ENCODE assay signal across 11 cellular contexts in genomic region chr5:54743581-54743980, GRCh38.
A peak's percentile ranks its signal among the peaks of the same experiment; 100 is the strongest.
DNase-seq lines count a peak whose midpoint lies in the region; ATAC-seq and TF ChIP-seq lines count a peak whose summit lies in the region.
"Had no signal": no experiment of that assay in that cellular context is flagged by ENCODE, and none has a peak within 500 bp of the region (broad histone marks: within the 10 kb centered on the region; RNA-seq: fewer than 3 reads in every experiment).

No MANE protein-coding gene starts in this region.

- DNase-seq in A673 (ENCODE audit: low spot score): no peak
- DNase-seq in chondrocyte (ENCODE audit: low spot score): no peak
- peak; percentile 31 for DNase-seq in neural progenitor cell (ENCODE audit: low spot score)
- DNase-seq in MG63: no peak
- DNase-seq in RWPE1 (ENCODE audit: low spot score): no peak
- DNase-seq: NCI-H345, occipital lobe had no signal

- peak overlapping the region; percentile 92 for H3K27ac Mint-ChIP-seq in chondrocyte (ENCODE audit: unreplicated experiment)
- H3K27ac Mint-ChIP-seq in neural progenitor cell: no peak overlapping the region

- H3K36me3 Mint-ChIP-seq in chondrocyte (ENCODE audit: low read depth) (no peaks in the 10 kb centered on the region), neural progenitor cell (no peaks in the 10 kb centered on the region)

- H3K9ac ChIP-seq in HUES6 (ENCODE audit: low read length) (no peak overlapping the region), neural progenitor cell (no peak overlapping the region)

- H3K79me2 ChIP-seq in neural progenitor cell (ENCODE audit: low read depth): no peaks in the 10 kb centered on the region

- H3K4me2 ChIP-seq in neural progenitor cell: peak overlapping the region; percentile 19

- H2AFZ ChIP-seq in neural progenitor cell (replicated peaks): peak overlapping the region; percentile 66

- H3K36me3 ChIP-seq in A673 (ENCODE audit: insufficient read depth, low read length, poor library complexity, severe bottlenecking): no peaks in the 10 kb centered on the region
- H3K36me3 ChIP-seq in HUES6 (ENCODE audit: control insufficient read depth, insufficient read depth, low read length): no peaks in the 10 kb centered on the region
- no peaks in the 10 kb centered on the region for H3K36me3 ChIP-seq in neural progenitor cell
- no peaks in the 10 kb centered on the region for H3K36me3 ChIP-seq in MG63

- no TSS peak for BruUV-seq in A673 (replicated peaks; lab: Mats Ljungman, UMichigan)

- H3K27me3 Mint-ChIP-seq in chondrocyte (ENCODE audit: low read depth): no peaks in the 10 kb centered on the region
- peaks cover 5% of the 10 kb centered on the region for H3K27me3 Mint-ChIP-seq in neural progenitor cell (ENCODE audit: insufficient read depth, low read depth)

- H3K4me1 ChIP-seq in A673 (ENCODE audit: insufficient read depth, low read length, poor library complexity, severe bottlenecking) (peaks cover 25% of the 10 kb centered on the region), HUES6 (ENCODE audit: control insufficient read depth, insufficient read depth, low read length) (peaks cover 31% of the 10 kb centered on the region), neural progenitor cell (peaks cover 19% of the 10 kb centered on the region)

- H3K27ac ChIP-seq in A673 (ENCODE audit: low read depth, low read length, poor library complexity, severe bottlenecking) (peak overlapping the region; percentile 75), HUES6 (ENCODE audit: low read depth, low read length) (peak overlapping the region; percentile 51; the same call in 1 of the 2 replicates), neural progenitor cell (peak overlapping the region; percentile 76), RWPE1 (no peak overlapping the region)

- intact Hi-C loops in A673 (cut with micrococcal nuclease; ENCODE audit: unreplicated experiment): no loop called here

- POLR2A ChIA-PET in A673 (lab: Charles Lee; ENCODE audit: low non-redundant PET): no interaction called here
- POLR2A ChIA-PET in RWPE1 (lab: Yijun Ruan, JAX; ENCODE audit: low non-redundant PET): no interaction called here

- CTCF ChIA-PET in A673 (lab: Charles Lee): no interaction called here
- CTCF ChIA-PET in RWPE1 (lab: Yijun Ruan, JAX): interaction anchor here (4.2 kb wide), 1 partner anchor 226 kb away, joined by 31 read pairs; the partner anchor contains the start of gene SNX18

- no peak for TF ChIP-seq CTCF in A673 (conservative IDR thresholded peaks at IDR 0.05; ENCODE audit: low read depth, low read length)
- no peak for TF ChIP-seq CTCF in chondrocyte (IDR thresholded peaks at IDR 0.05)
- TF ChIP-seq CTCF in neural progenitor cell (IDR thresholded peaks at IDR 0.05): no peak
- TF ChIP-seq CTCF in RWPE1 (conservative IDR thresholded peaks at IDR 0.05; ENCODE audit: low read depth): no peak

- peaks cover 4% of the 10 kb centered on the region for H3F3A ChIP-seq in neural progenitor cell (ENCODE audit: low read depth)

- no peak for ATAC-seq in HG03159 (IDR thresholded peaks at IDR 0.05; ENCODE audit: unreplicated experiment)
- no peak for ATAC-seq in GM21423 (IDR thresholded peaks at IDR 0.05; ENCODE audit: unreplicated experiment)

- H3K27me3 ChIP-seq in A673 (replicated peaks; ENCODE audit: insufficient read depth, low read depth, low read length, poor library complexity): no peaks in the 10 kb centered on the region
- no peaks in the 10 kb centered on the region for H3K27me3 ChIP-seq in HUES6 (ENCODE audit: control insufficient read depth, insufficient read depth, low read length)
- H3K27me3 ChIP-seq in neural progenitor cell: no peaks in the 10 kb centered on the region
- H3K27me3 ChIP-seq in MG63: no peaks in the 10 kb centered on the region

- no peak overlapping the region for H3K4me3 ChIP-seq in A673 (ENCODE audit: low read depth, low read length, poor library complexity, severe bottlenecking)
- no peak overlapping the region for H3K4me3 ChIP-seq in HUES6 (ENCODE audit: low read depth, low read length)
- H3K4me3 ChIP-seq in neural progenitor cell: no peak overlapping the region
- no peak overlapping the region for H3K4me3 ChIP-seq in MG63

- H4K20me1 ChIP-seq in neural progenitor cell (ENCODE audit: low read depth): no peaks in the 10 kb centered on the region

- H3K9me3 Mint-ChIP-seq in chondrocyte (ENCODE audit: low read depth) (no peaks in the 10 kb centered on the region), neural progenitor cell (peaks cover 2% of the 10 kb centered on the region)
- H3K9me3 Mint-ChIP-seq: dendritic cell treated with granulocyte-macrophage colony-stimulating factor and Interleukin-4, amounts not matched to agents 40 ng/mL and 50 ng/mL, for 4 days had no signal

- H3K4me3 Mint-ChIP-seq in chondrocyte (ENCODE audit: unreplicated experiment): no peak overlapping the region
- H3K4me3 Mint-ChIP-seq in neural progenitor cell: no peak overlapping the region
- H3K4me3 Mint-ChIP-seq: dendritic cell treated with granulocyte-macrophage colony-stimulating factor and Interleukin-4, amounts not matched to agents 40 ng/mL and 50 ng/mL, for 4 days had no signal

- H3K4me1 Mint-ChIP-seq in chondrocyte (ENCODE audit: low read depth): peaks cover 23% of the 10 kb centered on the region
- peaks cover 13% of the 10 kb centered on the region for H3K4me1 Mint-ChIP-seq in neural progenitor cell

- H3K9me3 ChIP-seq in A673 (ENCODE audit: low read depth, low read length, poor library complexity, severe bottlenecking) (no peaks in the 10 kb centered on the region), HUES6 (ENCODE audit: control insufficient read depth, insufficient read depth, low read depth, low read length) (no peaks in the 10 kb centered on the region), neural progenitor cell (ENCODE audit: low read depth) (no peaks in the 10 kb centered on the region), MG63 (no peaks in the 10 kb centered on the region)
